ENCODE assay signal across 12 cellular contexts in genomic region chr15:81158561-81158960, GRCh38. TPM values are rescaled to one million over a fixed set of nuclear protein-coding genes. Genes with fewer than 3 reads are reported as not detected.
"Had no signal": no experiment of that assay in that cellular context is flagged by ENCODE, and none has a peak within 500 bp of the region (broad histone marks: within the 10 kb centered on the region; RNA-seq: fewer than 3 reads in every experiment).

No MANE protein-coding gene starts in this region.

RNA-seq across cellular contexts. Expression of gene CFAP161, which starts 24.5 kb away (rescaled TPM):
- total RNA-seq: activated CD4-positive, alpha-beta memory T cell treated with anti-CD3 and anti-CD28 coated beads for 36 hours; activated CD4-positive, alpha-beta memory T cell treated with anti-CD3 and anti-CD28 coated beads, Interleukin-2, amount 10 ng/mL, durations not matched to agents 7 days and 5 days; activated CD4-positive, alpha-beta T cell treated with anti-CD3 and anti-CD28 coated beads for 36 hours; activated CD4-positive, alpha-beta T cell treated with anti-CD3 and anti-CD28 coated beads, Interleukin-2, amount 10 ng/mL, durations not matched to agents 24 days and 14 days; activated CD4-positive, alpha-beta T cell treated with anti-CD3 and anti-CD28 coated beads, Interleukin-2, amount 10 ng/mL, durations not matched to agents 7 days and 5 days; activated CD8-positive, alpha-beta memory T cell treated with anti-CD3 and anti-CD28 coated beads for 36 hours; activated CD8-positive, alpha-beta memory T cell treated with anti-CD3 and anti-CD28 coated beads, Interleukin-2, amount 10 ng/mL, durations not matched to agents 7 days and 5 days; activated CD8-positive, alpha-beta T cell treated with anti-CD3 and anti-CD28 coated beads for 36 hours; activated CD8-positive, alpha-beta T cell treated with anti-CD3 and anti-CD28 coated beads, Interleukin-2, amount 10 ng/mL, durations not matched to agents 7 days and 5 days; T-helper 1 cell treated with Interleukin-12 subunit alpha and Interleukin-12 subunit beta and Interleukin-4 antibody, amounts not matched to agents 30 ng/mL and 1 ng/mL, for 36 hours; T-helper 2 cell treated with Interferon-gamma antibody and Interleukin-4, amounts not matched to agents 100 ng/mL and 5 ng/mL, for 36 hours; WTC11 had no signal
